In genomic region chr19:44774614-44775013, GRCh38 we compare ENCODE assay signal across 29 cellular contexts. TPM values are rescaled to one million over a fixed set of nuclear protein-coding genes. Genes with fewer than 3 reads are reported as not detected.
DNase-seq lines count a peak whose midpoint lies in the region; ATAC-seq and TF ChIP-seq lines count a peak whose summit lies in the region.
"Had no signal": no experiment of that assay in that cellular context is flagged by ENCODE, and none has a peak within 500 bp of the region (broad histone marks: within the 10 kb centered on the region; RNA-seq: fewer than 3 reads in every experiment).

No MANE protein-coding gene starts in this region.

- no peaks in the 10 kb centered on the region for H3K36me3 Mint-ChIP-seq in activated naive CD8-positive, alpha-beta T cell treated with anti-CD3 and anti-CD28 coated beads, Interleukin-2, amount 50 U/mL, for 24 hours (ENCODE audit: low read depth)
- H3K36me3 Mint-ChIP-seq: brain had no signal

- no peak for ATAC-seq in activated naive CD8-positive, alpha-beta T cell treated with anti-CD3 and anti-CD28 coated beads, Interleukin-2, amount 50 U/mL, for 24 hours
- ATAC-seq in GM19463 (IDR thresholded peaks at IDR 0.05; ENCODE audit: unreplicated experiment): no peak
- ATAC-seq: activated CD4-positive, CD25-positive, alpha-beta regulatory T cell treated with anti-CD3 and anti-CD28 coated beads, Interleukin-2, amount 50 U/mL, for 24 hours; activated CD8-positive, alpha-beta T cell treated with anti-CD3 and anti-CD28 coated beads for 36 hours; Right ventricle myocardium inferior had no signal

- intact Hi-C loops in esophagus squamous epithelium (cut with DNase I): loop anchor here (5.0 kb wide), 1 partner anchor 52 kb away; no protein-coding TSS in a partner anchor

- H3K79me2 ChIP-seq in osteoblast (ENCODE audit: insufficient read depth, low read length): no peaks in the 10 kb centered on the region

- H3K27ac Mint-ChIP-seq in activated naive CD8-positive, alpha-beta T cell treated with anti-CD3 and anti-CD28 coated beads, Interleukin-2, amount 50 U/mL, for 24 hours: no peak overlapping the region
- H3K27ac Mint-ChIP-seq: activated CD8-positive, alpha-beta T cell treated with anti-CD3 and anti-CD28 coated beads for 36 hours had no signal

- no peak for TF ChIP-seq CTCF in RWPE1 (conservative IDR thresholded peaks at IDR 0.05; ENCODE audit: low read depth)
- TF ChIP-seq CTCF in esophagus squamous epithelium (IDR thresholded peaks at IDR 0.05): no peak
- TF ChIP-seq CTCF in osteoblast (IDR thresholded peaks at IDR 0.05; ENCODE audit: extremely low read depth, low read depth, low read length): no peak

- no peaks in the 10 kb centered on the region for H4K20me1 ChIP-seq in osteoblast (ENCODE audit: insufficient read depth, low read length)
- H4K20me1 ChIP-seq: BLaER1 had no signal

- no peak overlapping the region for H3K4me3 Mint-ChIP-seq in activated naive CD8-positive, alpha-beta T cell treated with anti-CD3 and anti-CD28 coated beads, Interleukin-2, amount 50 U/mL, for 24 hours
- H3K4me3 Mint-ChIP-seq: activated CD8-positive, alpha-beta T cell treated with anti-CD3 and anti-CD28 coated beads for 36 hours had no signal

- H3K4me3 ChIP-seq in esophagus squamous epithelium: no peak overlapping the region
- no peak overlapping the region for H3K4me3 ChIP-seq in osteoblast (ENCODE audit: insufficient read depth, low read length)
- H3K4me3 ChIP-seq: BLaER1, lung, prostate gland, suprapubic skin, uterus had no signal

- no peak overlapping the region for H2AFZ ChIP-seq in osteoblast (ENCODE audit: low read length)

- DNase-seq in ELR (ENCODE audit: low read depth) (peak; percentile 26), RWPE1 (ENCODE audit: low spot score) (no peak), esophagus squamous epithelium (lab: John Stamatoyannopoulos, UW) (no peak), osteoblast (ENCODE audit: insufficient read length, low spot score, missing footprints) (peak; percentile 82), NCI-H2227 (lab: John Stamatoyannopoulos, UW; ENCODE audit: unreplicated experiment) (no peak), HuH-7 (ENCODE audit: low spot score) (no peak)
- no peak for DNase-seq in activated naive CD8-positive, alpha-beta T cell treated with anti-CD3 and anti-CD28 coated beads, Interleukin-2, amount 50 U/mL, for 24 hours
- DNase-seq: activated CD8-positive, alpha-beta T cell treated with anti-CD3 and anti-CD28 coated beads for 36 hours; activated effector memory CD4-positive, alpha-beta T cell treated with anti-CD3 and anti-CD28 coated beads, Interleukin-2, amount 50 U/mL, for 16 hours; COR-L47; DMS79 treated with DMSO at 0.1 percent for 48 hours; effector memory CD4-positive, alpha-beta T cell; kidney; NCI-H2081; NCI-H446; NCI-H82; stimulated activated CD4-positive, alpha-beta T cell treated with anti-CD3 and anti-CD28 coated beads, Interleukin-2, amount 100 ng/mL, for 24 hours; uterus had no signal

- H3K27me3 Mint-ChIP-seq in activated naive CD8-positive, alpha-beta T cell treated with anti-CD3 and anti-CD28 coated beads, Interleukin-2, amount 50 U/mL, for 24 hours: peaks cover 3% of the 10 kb centered on the region

- no peak for TF ChIP-seq POLR2A in esophagus squamous epithelium (IDR thresholded peaks at IDR 0.05)

- no peaks in the 10 kb centered on the region for H3K9me3 ChIP-seq in esophagus squamous epithelium
- H3K9me3 ChIP-seq in osteoblast (ENCODE audit: low read depth, low read length): no peaks in the 10 kb centered on the region
- H3K9me3 ChIP-seq: BLaER1, neutrophil, prostate gland, suprapubic skin, uterus had no signal

- H3K27me3 ChIP-seq in esophagus squamous epithelium (peaks cover 0 to 9% (median 0%) of the 10 kb centered on the region in 4 donors), osteoblast (ENCODE audit: insufficient read depth, low read length) (no peaks in the 10 kb centered on the region)
- H3K27me3 ChIP-seq: BLaER1, uterus had no signal

- peak overlapping the region; percentile 40 for H3K4me2 ChIP-seq in osteoblast (ENCODE audit: insufficient read depth, low read length)
- H3K4me2 ChIP-seq: BLaER1 had no signal

- peaks cover 2% of the 10 kb centered on the region for H3K9me3 Mint-ChIP-seq in activated naive CD8-positive, alpha-beta T cell treated with anti-CD3 and anti-CD28 coated beads, Interleukin-2, amount 50 U/mL, for 24 hours

- peaks cover 14% of the 10 kb centered on the region for H3K4me1 Mint-ChIP-seq in activated naive CD8-positive, alpha-beta T cell treated with anti-CD3 and anti-CD28 coated beads, Interleukin-2, amount 50 U/mL, for 24 hours

- H3K36me3 ChIP-seq in esophagus squamous epithelium (no peaks in the 10 kb centered on the region), osteoblast (ENCODE audit: insufficient read depth, low read length) (no peaks in the 10 kb centered on the region)
- H3K36me3 ChIP-seq: BLaER1, neutrophil, prostate gland, suprapubic skin, uterus had no signal

- POLR2A ChIA-PET in RWPE1 (lab: Yijun Ruan, JAX; ENCODE audit: low non-redundant PET): no interaction called here

- peak overlapping the region; percentile 91 for H3K27ac ChIP-seq in RWPE1
- peak overlapping the region; percentile 37 to 92 (median 89) for H3K27ac ChIP-seq in esophagus squamous epithelium
- peak overlapping the region; percentile 40 for H3K27ac ChIP-seq in osteoblast (ENCODE audit: low read depth, low read length)
- H3K27ac ChIP-seq: BLaER1, neutrophil, prostate gland, uterus had no signal

- WGBS in esophagus squamous epithelium, 2 donors: 53 to 70% methylated on average over 4 of the region's 4 CpGs

- CTCF ChIA-PET in RWPE1 (lab: Yijun Ruan, JAX): interaction anchor here (0.6 to 1.2 kb wide), 6 partner anchors 8 to 1750 kb away, joined by 3 to 6 read pairs (median 5); no protein-coding TSS in a partner anchor

- peaks cover 15 to 68% (median 21%) of the 10 kb centered on the region in 3 donors for H3K4me1 ChIP-seq in esophagus squamous epithelium
- peaks cover 14% of the 10 kb centered on the region for H3K4me1 ChIP-seq in osteoblast (ENCODE audit: insufficient read depth, low read length)

RNA-seq across cellular contexts. Expression of gene CBLC, which starts 3.1 kb away (rescaled TPM):
- 10 to 100 TPM; 26.9 to 75.7 (median 49.1) TPM for total RNA-seq in esophagus squamous epithelium
- total RNA-seq in osteoblast: not detected in 2 replicates
- total RNA-seq: activated CD8-positive, alpha-beta T cell treated with anti-CD3 and anti-CD28 coated beads for 36 hours; glomerular endothelial cell; Right ventricle myocardium inferior; skeletal muscle tissue had no signal

RNA-seq across cellular contexts. Expression of gene BCL3, which starts 26.1 kb away (rescaled TPM):
- total RNA-seq in esophagus squamous epithelium: 10 to 100 TPM; 26.6 to 88.9 (median 51.4) TPM
- total RNA-seq in osteoblast: 6.5 and 7.2 TPM in 2 replicates

RNA-seq across cellular contexts. Expression of gene BCAM, which starts 34.3 kb away (rescaled TPM):
- total RNA-seq in esophagus squamous epithelium (10 to 100 TPM in 3 of 4 donors, 1 to 10 TPM in 1; 7.2 to 24.8 (median 17.6) TPM), osteoblast (4.3 and 4.4 TPM in 2 replicates)
- total RNA-seq: activated CD8-positive, alpha-beta T cell treated with anti-CD3 and anti-CD28 coated beads for 36 hours had no signal

Comparison
In these comparisons a context has a peak if more than half of its experiments do, and no peak if none do; other contexts are left out.
1. DNase-seq: peak in ELR (single experiment) and osteoblast (single experiment); none in RWPE1 (single experiment), esophagus squamous epithelium (single experiment), NCI-H2227 (single experiment), HuH-7 (single experiment) and activated naive CD8-positive, alpha-beta T cell treated with anti-CD3 and anti-CD28 coated beads, Interleukin-2, amount 50 U/mL, for 24 hours (single experiment).
2. H3K27ac ChIP-seq: peak in every context shown above with its lines; median percentile 91 in RWPE1; 89 in esophagus squamous epithelium; 40 in osteoblast.
3. RNA of gene CBLC, which starts 3.1 kb away (total RNA-seq): 26.9 to 75.7 TPM in esophagus squamous epithelium; not detected in osteoblast; every median in the first group is over 10 times any median in the second.